Comparison of ENCODE assay signal across 1 cellular context in genomic region chr19:13727798-13728197, GRCh38.
TF ChIP-seq lines count a peak whose summit lies in the region.

No MANE protein-coding gene starts in this region.

TF ChIP-seq in HepG2, 621 proteins besides CTCF, POLR2A, EP300 and RAD21:
- no peak for TF ChIP-seq GABPB1 (CRISPR knock-in tag; IDR thresholded peaks at IDR 0.05)
- TF ChIP-seq ZNF292 (CRISPR knock-in tag; IDR thresholded peaks at IDR 0.05; ENCODE audit: borderline replicate concordance, low read depth), result no peak
- no peak for TF ChIP-seq ADNP (CRISPR knock-in tag; IDR thresholded peaks at IDR 0.05)
- TF ChIP-seq GMEB1 (CRISPR knock-in tag; IDR thresholded peaks at IDR 0.05; ENCODE audit: borderline replicate concordance), result no peak
- TF ChIP-seq ATF7 (IDR thresholded peaks at IDR 0.05), result peak; percentile 73
- no peak for TF ChIP-seq ATF7 (CRISPR knock-in tag; IDR thresholded peaks at IDR 0.05)
- TF ChIP-seq NFKBIZ (CRISPR knock-in tag; IDR thresholded peaks at IDR 0.05), result no peak
- TF ChIP-seq POGZ (CRISPR knock-in tag; IDR thresholded peaks at IDR 0.05), result no peak
